1 cellular context compared by ENCODE assay signal in genomic region chr15:40565333-40566238, GRCh38.
A peak's percentile ranks its signal among the peaks of the same experiment; 100 is the strongest.
TF ChIP-seq lines count a peak whose summit lies in the region.

No MANE protein-coding gene starts in this region.

TF ChIP-seq in HepG2, 621 proteins besides CTCF, POLR2A, EP300 and RAD21:
- TF ChIP-seq ZFX (CRISPR knock-in tag; IDR thresholded peaks at IDR 0.05; ENCODE audit: low read depth), result 0 out of 2 replicates have a peak, but pooled peaks have one; percentile 2
- TF ChIP-seq ZBTB8A (CRISPR knock-in tag; IDR thresholded peaks at IDR 0.05; ENCODE audit: borderline replicate concordance, low read depth), result no peak
- peak; percentile 24; the same call in 1 of the 2 replicates for TF ChIP-seq YEATS4 (CRISPR knock-in tag; IDR thresholded peaks at IDR 0.05; ENCODE audit: borderline replicate concordance)
- TF ChIP-seq ASH2L (IDR thresholded peaks at IDR 0.05; ENCODE audit: insufficient read length, low read depth, low read length), result peak; percentile 15
- TF ChIP-seq, protein P1, sequence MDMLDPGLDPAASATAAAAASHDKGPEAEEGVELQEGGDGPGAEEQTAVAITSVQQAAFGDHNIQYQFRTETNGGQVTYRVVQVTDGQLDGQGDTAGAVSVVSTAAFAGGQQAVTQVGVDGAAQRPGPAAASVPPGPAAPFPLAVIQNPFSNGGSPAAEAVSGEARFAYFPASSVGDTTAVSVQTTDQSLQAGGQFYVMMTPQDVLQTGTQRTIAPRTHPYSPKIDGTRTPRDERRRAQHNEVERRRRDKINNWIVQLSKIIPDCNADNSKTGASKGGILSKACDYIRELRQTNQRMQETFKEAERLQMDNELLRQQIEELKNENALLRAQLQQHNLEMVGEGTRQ (IDR thresholded peaks at IDR 0.05; ENCODE audit: low read depth, low read length), result no peak
- TF ChIP-seq, protein P1 (CRISPR knock-in tag; IDR thresholded peaks at IDR 0.05; ENCODE audit: borderline replicate concordance), result peak; percentile 84; the same call in 1 of the 2 replicates
- TF ChIP-seq MAFF (IDR thresholded peaks at IDR 0.05; ENCODE audit: low read depth, low read length), result no peak
- peak; percentile 81 for TF ChIP-seq FOSL2 (CRISPR knock-in tag; IDR thresholded peaks at IDR 0.05)
- 0 out of 2 replicates have a peak, but pooled peaks have one; percentile 5 for TF ChIP-seq SRY (CRISPR knock-in tag; IDR thresholded peaks at IDR 0.05)
- no peak for TF ChIP-seq RNF2 (conservative IDR thresholded peaks at IDR 0.05; ENCODE audit: low read depth)
- peak; percentile 27; the same call in 1 of the 2 replicates for TF ChIP-seq DMAP1 (CRISPR knock-in tag; IDR thresholded peaks at IDR 0.05)
- 0 out of 2 replicates have a peak, but pooled peaks have one; percentile 28 for TF ChIP-seq ZNF280D (CRISPR knock-in tag; IDR thresholded peaks at IDR 0.05)
- TF ChIP-seq ZMYM2 (CRISPR knock-in tag; IDR thresholded peaks at IDR 0.05), result peak; percentile 87
- peak; percentile 72; the same call in 1 of the 2 replicates for TF ChIP-seq CHD4 (IDR thresholded peaks at IDR 0.05; ENCODE audit: borderline replicate concordance, low read length)
- 0 out of 2 replicates have a peak, but pooled peaks have one; percentile 24 for TF ChIP-seq ZNF777 (CRISPR knock-in tag; IDR thresholded peaks at IDR 0.05)
- no peak for TF ChIP-seq CCAR2 (optimal IDR thresholded peaks at IDR 0.05; ENCODE audit: low read depth, low read length)
TF ChIP-seq in HepG2: peak in this region for 11.
